In the genomic region with DNA sequence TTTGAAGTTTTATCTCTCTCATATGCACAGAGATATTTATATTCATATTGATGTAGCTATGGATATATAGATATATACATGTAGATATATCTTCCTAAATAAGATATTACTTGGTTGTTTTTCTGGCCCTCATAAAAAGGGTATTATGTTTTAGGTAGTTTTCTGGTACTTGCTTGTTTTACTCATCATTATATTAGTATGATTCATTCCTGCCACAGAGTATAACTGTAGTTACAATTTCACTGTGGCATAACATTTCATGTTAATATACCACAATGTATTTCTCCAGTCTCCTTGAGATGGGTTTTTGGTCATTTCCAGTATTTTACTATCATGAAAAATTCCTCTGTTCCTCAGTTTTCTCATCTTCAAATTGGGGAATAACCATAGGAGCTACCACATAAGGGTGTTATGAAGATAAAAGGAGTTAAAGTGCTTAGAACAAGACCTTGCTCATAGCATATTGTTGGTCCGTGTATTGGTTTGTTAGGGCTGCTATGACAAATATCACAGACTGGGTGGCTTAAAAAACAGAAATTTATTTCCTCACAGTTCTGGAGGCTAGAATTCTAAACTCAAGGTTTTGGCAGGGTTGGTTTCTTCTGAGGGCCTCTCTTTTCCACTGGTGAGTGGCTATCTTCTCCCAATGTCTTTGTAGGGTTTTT, we compare ENCODE assay signal across 1 cellular context.
TF ChIP-seq lines count a peak whose summit lies in the region.

No MANE protein-coding gene starts in this region.

TF ChIP-seq in SK-N-SH treated with all-trans-retinoic acid at 6 μM for 48 hours, 23 proteins besides CTCF, POLR2A, EP300 and RAD21 (continued from another document):
- TF ChIP-seq TSHZ2 (CRISPR knock-in tag; IDR thresholded peaks at IDR 0.05) (no peak), ZFP30 (CRISPR knock-in tag; IDR thresholded peaks at IDR 0.05) (no peak), CSDC2 (CRISPR knock-in tag; IDR thresholded peaks at IDR 0.05) (no peak), TCF4 (CRISPR knock-in tag; IDR thresholded peaks at IDR 0.05; ENCODE audit: borderline replicate concordance) (no peak), TOX (CRISPR knock-in tag; IDR thresholded peaks at IDR 0.05; ENCODE audit: borderline replicate concordance) (no peak)
- TF ChIP-seq, protein P1, sequence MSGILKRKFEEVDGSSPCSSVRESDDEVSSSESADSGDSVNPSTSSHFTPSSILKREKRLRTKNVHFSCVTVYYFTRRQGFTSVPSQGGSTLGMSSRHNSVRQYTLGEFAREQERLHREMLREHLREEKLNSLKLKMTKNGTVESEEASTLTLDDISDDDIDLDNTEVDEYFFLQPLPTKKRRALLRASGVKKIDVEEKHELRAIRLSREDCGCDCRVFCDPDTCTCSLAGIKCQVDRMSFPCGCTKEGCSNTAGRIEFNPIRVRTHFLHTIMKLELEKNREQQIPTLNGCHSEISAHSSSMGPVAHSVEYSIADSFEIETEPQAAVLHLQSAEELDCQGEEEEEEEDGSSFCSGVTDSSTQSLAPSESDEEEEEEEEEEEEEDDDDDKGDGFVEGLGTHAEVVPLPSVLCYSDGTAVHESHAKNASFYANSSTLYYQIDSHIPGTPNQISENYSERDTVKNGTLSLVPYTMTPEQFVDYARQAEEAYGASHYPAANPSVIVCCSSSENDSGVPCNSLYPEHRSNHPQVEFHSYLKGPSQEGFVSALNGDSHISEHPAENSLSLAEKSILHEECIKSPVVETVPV (CRISPR knock-in tag; IDR thresholded peaks at IDR 0.05), result no peak
TF ChIP-seq in SK-N-SH treated with all-trans-retinoic acid at 6 μM for 48 hours: peak in this region for 0.
